In the genomic region with DNA sequence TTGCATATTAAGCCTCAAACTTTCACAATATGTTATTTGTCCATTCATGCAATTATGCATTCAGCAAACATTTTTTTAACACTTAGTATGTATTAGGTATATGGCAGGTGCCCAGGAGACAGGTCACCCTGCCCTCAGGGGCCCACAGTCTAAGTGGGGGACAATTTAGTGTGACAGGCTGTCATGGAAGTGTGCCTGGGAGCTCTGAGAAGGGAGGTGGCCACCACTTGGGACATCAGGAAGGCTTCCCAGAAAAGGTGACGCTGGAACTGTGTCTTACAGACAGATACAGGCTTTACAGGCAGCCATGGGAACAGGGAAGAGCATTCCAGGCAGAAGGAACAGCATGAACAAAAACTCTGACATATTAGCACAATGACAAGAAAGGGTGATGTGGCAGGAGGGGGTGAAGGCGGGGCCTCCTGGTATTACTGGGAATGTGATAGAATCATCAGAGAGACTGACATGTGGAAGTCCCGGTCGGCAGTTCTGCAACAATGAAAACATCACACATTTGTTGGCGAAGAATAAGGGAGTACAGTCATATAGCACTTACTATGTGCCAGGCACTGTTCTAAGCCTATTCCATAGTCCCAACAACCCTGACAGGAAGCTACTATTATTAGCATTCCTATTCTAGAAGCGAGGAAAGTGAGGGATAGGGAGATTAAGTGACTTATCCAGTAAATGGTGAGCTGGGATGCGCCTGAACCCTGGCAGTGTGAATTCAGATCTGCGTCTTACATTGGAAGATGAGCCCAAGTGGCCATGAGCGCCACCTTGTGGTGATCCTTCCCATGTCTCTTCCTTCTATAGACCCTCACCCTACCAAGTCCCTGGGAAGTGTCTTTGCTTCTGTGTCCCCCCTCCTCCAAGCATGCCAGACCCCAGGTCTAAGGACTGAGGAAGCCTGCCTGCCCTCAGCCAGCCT, we compare ENCODE assay signal across 8 cellular contexts. TPM values are rescaled to one million over a fixed set of nuclear protein-coding genes. Genes with fewer than 3 reads are reported as not detected.
DNase-seq lines count a peak whose midpoint lies in the region; ATAC-seq and TF ChIP-seq lines count a peak whose summit lies in the region.

No MANE protein-coding gene starts in this region.

- intact Hi-C loops in heart right ventricle (cut with DNase I) = loop anchor here in 5 of 10 donors (1.0 to 5.0 kb wide), 4 partner anchors 16 to 152 kb away; no protein-coding TSS in a partner anchor

- H3K27ac ChIP-seq in DND-41 (ENCODE audit: low read length) (peak overlapping the region; percentile 71), heart right ventricle (peak overlapping the region in 1 of 10 donors; percentile 52)

- no peak overlapping the region for H3K9ac ChIP-seq in DND-41 (ENCODE audit: low read depth, low read length)

- 41 to 45% methylated on average over 9 of the region's 9 CpGs for WGBS in heart right ventricle, 2 donors

- H4K20me1 ChIP-seq in DND-41 (ENCODE audit: insufficient read depth, low read length) = peaks cover 59% of the 10 kb centered on the region

- peaks cover 59% of the 10 kb centered on the region for H3K79me2 ChIP-seq in DND-41 (ENCODE audit: insufficient read depth, low read length)

- peaks cover 5% of the 10 kb centered on the region for H3K36me3 Mint-ChIP-seq in activated naive CD8-positive, alpha-beta T cell

- H3K9me3 ChIP-seq in DND-41 (ENCODE audit: insufficient read depth, low read length, severe bottlenecking) = no peaks in the 10 kb centered on the region
- no peaks in the 10 kb centered on the region for H3K9me3 ChIP-seq in heart right ventricle

- peaks cover 57% of the 10 kb centered on the region for H3K4me1 Mint-ChIP-seq in activated naive CD8-positive, alpha-beta T cell (ENCODE audit: low read depth)

- H2AFZ ChIP-seq in DND-41 (ENCODE audit: low read depth, low read length) = no peak overlapping the region

- peaks cover 3% of the 10 kb centered on the region; the same call in 1 of the 2 replicates for H3K4me1 ChIP-seq in DND-41 (ENCODE audit: insufficient read depth, low read length)
- H3K4me1 ChIP-seq in heart right ventricle = peaks cover 0 to 40% (median 14%) of the 10 kb centered on the region in 9 donors

- no peaks in the 10 kb centered on the region for H3K27me3 Mint-ChIP-seq in activated naive CD8-positive, alpha-beta T cell

- TF ChIP-seq CTCF in DND-41 (IDR thresholded peaks at IDR 0.05; ENCODE audit: borderline replicate concordance, extremely low read depth, low read length, poor library complexity, severe bottlenecking) (peak; percentile 93), heart right ventricle (IDR thresholded peaks at IDR 0.05) (peak; percentile 60 to 88 (median 79))

- peak overlapping the region; percentile 81 for H3K27ac Mint-ChIP-seq in activated naive CD8-positive, alpha-beta T cell

- H3K27me3 ChIP-seq in DND-41 (ENCODE audit: insufficient read depth, low read length, poor library complexity) (no peaks in the 10 kb centered on the region), heart right ventricle (no peaks in the 10 kb centered on the region)

- peak overlapping the region; percentile 30 for H3K4me3 Mint-ChIP-seq in activated naive CD8-positive, alpha-beta T cell

- peak; percentile 83 for ATAC-seq in DND-41 (ENCODE audit: insufficient read depth, low read depth)
- ATAC-seq in heart right ventricle = peak in 7 of 8 donors; percentile 32 to 64 (median 49)
- ATAC-seq in GM21717 (IDR thresholded peaks at IDR 0.05; ENCODE audit: unreplicated experiment) = no peak

- DNase-seq in DND-41 (peak; percentile 79), Kasumi-1 (lab: John Stamatoyannopoulos, UW) (peak; percentile 70 to 85), SKM-1 treated with dmso at 0.1 percent for 144 hours (lab: John Stamatoyannopoulos, UW; ENCODE audit: unreplicated experiment) (peak; percentile 40), heart right ventricle (peak; percentile 70 to 74), pulmonary artery endothelial cell (ENCODE audit: low read depth, low spot score) (peak; percentile 37), cortex of kidney (lab: John Stamatoyannopoulos, UW) (no peak)

- no peaks in the 10 kb centered on the region for H3K9me3 Mint-ChIP-seq in activated naive CD8-positive, alpha-beta T cell (ENCODE audit: low read depth)

- H3K4me2 ChIP-seq in DND-41 (ENCODE audit: insufficient read depth, low read length) = no peak overlapping the region

- H3K36me3 ChIP-seq in DND-41 (ENCODE audit: insufficient read depth, low read length) (peaks cover 91% of the 10 kb centered on the region), heart right ventricle (peaks cover 0 to 81% (median 0%) of the 10 kb centered on the region in 9 donors)

- H3K4me3 ChIP-seq in DND-41 (ENCODE audit: low read depth in 1 of 2, low read length in 2 of 2) (no peak overlapping the region), heart right ventricle (no peak overlapping the region)

RNA-seq across cellular contexts. Expression of a gene that starts 13.7 kb away (rescaled TPM):
- total RNA-seq in heart right ventricle = 10 to 100 TPM in 5 of 10 donors, 1 to 10 TPM in 5; 6.3 to 28.7 (median 9.8) TPM
- 10 to 100 TPM in 1 of 2 donors, 1 to 10 TPM in 1; 5.3 to 11.1 TPM for polyA plus RNA-seq in heart right ventricle
- total RNA-seq in pulmonary artery endothelial cell = 0.63 and 1.1 TPM in 2 replicates

RNA-seq across cellular contexts. Expression of a gene that starts 26.6 kb away (rescaled TPM):
- under 1 TPM in 2 of 10 donors, not detected in 8; 0.13 to 0.16 TPM for total RNA-seq in heart right ventricle
- not detected for polyA plus RNA-seq in heart right ventricle
- total RNA-seq in pulmonary artery endothelial cell = not detected in 2 replicates
